8 cellular contexts compared by ENCODE assay signal in genomic region chr17:40188694-40189093, GRCh38.
"Had no signal": no experiment of that assay in that cellular context is flagged by ENCODE, and none has a peak within 500 bp of the region (broad histone marks: within the 10 kb centered on the region; RNA-seq: fewer than 3 reads in every experiment).

No MANE protein-coding gene starts in this region.

- H3K9me3 Mint-ChIP-seq: GM23338, H9, IgD-negative memory B cell had no signal

- DNase-seq: H9, HCEC 1CT, KBM-7 had no signal

- H3K4me3 Mint-ChIP-seq: GM23338, H9 had no signal

- H3K36me3 Mint-ChIP-seq: IgD-negative memory B cell had no signal

- FAIRE-seq: H1, H54, HepG2 had no signal

- H3K27ac Mint-ChIP-seq: GM23338, H9, IgD-negative memory B cell had no signal

- ATAC-seq: GM23338, HepG2 had no signal
